ENCODE assay signal across 19 cellular contexts in the genomic region with DNA sequence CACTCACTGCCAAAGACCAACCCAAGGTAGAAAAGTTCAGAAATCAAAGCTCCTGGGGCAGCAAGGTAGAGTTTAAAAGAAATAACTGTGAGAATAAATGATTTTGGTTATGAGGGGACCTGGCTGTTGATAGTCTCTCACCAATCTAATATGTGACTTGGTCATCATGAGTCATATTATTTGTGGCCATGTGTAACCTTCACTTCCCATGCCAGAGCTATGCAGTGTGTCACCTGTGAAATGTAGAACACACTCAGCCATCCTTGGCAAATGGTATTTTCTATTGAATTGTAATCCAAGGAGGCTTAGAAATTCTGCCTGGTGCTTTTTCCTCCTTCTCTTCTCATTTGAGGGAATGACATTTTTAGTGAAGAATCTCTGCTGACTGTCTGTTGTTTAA.
A peak's percentile ranks its signal among the peaks of the same experiment; 100 is the strongest.
DNase-seq lines count a peak whose midpoint lies in the region; ATAC-seq, FAIRE-seq and TF ChIP-seq lines count a peak whose summit lies in the region.
"Had no signal": no experiment of that assay in that cellular context is flagged by ENCODE, and none has a peak within 500 bp of the region (broad histone marks: within the 10 kb centered on the region; RNA-seq: fewer than 3 reads in every experiment).

No MANE protein-coding gene starts in this region.

- peaks cover 11% of the 10 kb centered on the region; the same call in 1 of the 2 replicates for H3K27me3 ChIP-seq in GM23248 (replicated peaks; ENCODE audit: insufficient read depth)
- H3K27me3 ChIP-seq: BLaER1 treated with 17β-estradiol and CSF1 and Interleukin-3, amounts not matched to agents 10 nM and 100 nM had no signal

- ATAC-seq in GM21723 (IDR thresholded peaks at IDR 0.05; ENCODE audit: unreplicated experiment), result no peak
- ATAC-seq: HepG2, K562 had no signal

- no peaks in the 10 kb centered on the region for H3K9me2 ChIP-seq in GM23248 (ENCODE audit: insufficient read depth)

- H2AFZ ChIP-seq in GM23248, result no peak overlapping the region

- no peaks in the 10 kb centered on the region for H3K36me3 ChIP-seq in GM23248 (ENCODE audit: low read depth)
- H3K36me3 ChIP-seq: BLaER1 treated with 17β-estradiol and CSF1 and Interleukin-3, amounts not matched to agents 10 nM and 100 nM had no signal

- H3K4me2 ChIP-seq in GM23248 (ENCODE audit: unreplicated experiment), result no peak overlapping the region
- H3K4me2 ChIP-seq: BLaER1 treated with 17β-estradiol and CSF1 and Interleukin-3, amounts not matched to agents 10 nM and 100 nM had no signal

- TF ChIP-seq CTCF in epithelial cell of proximal tubule (conservative IDR thresholded peaks at IDR 0.05; ENCODE audit: low read depth, low read length), result no peak

- no peaks in the 10 kb centered on the region for H3K9me3 Mint-ChIP-seq in T-helper 2 cell treated with Interferon-gamma antibody and Interleukin-4, amounts not matched to agents 5 μg/mL and 100 μg/mL, for 36 hours
- H3K9me3 Mint-ChIP-seq: H9 had no signal

- DNase-seq in GM23248 (peak; percentile 3), RCC 7860 (ENCODE audit: low spot score) (peak; percentile 60), epithelial cell of proximal tubule (ENCODE audit: low read depth) (peak; percentile 36), renal cortical epithelial cell (ENCODE audit: low read depth) (peak; percentile 71), islet precursor cell (no peak), NCI-H1417 (lab: John Stamatoyannopoulos, UW) (no peak)
- DNase-seq in T-helper 2 cell treated with Interferon-gamma antibody and Interleukin-4, amounts not matched to agents 5 μg/mL and 100 μg/mL, for 36 hours (ENCODE audit: low spot score), result no peak
- DNase-seq: H9, HFFc6, NCI-H1092, NCI-H2029 treated with DMSO at 0.1 percent for 48 hours, NCI-H2171, NCI-H526, Right ventricle myocardium superior, SW 1271 had no signal

- H3K4me3 ChIP-seq in GM23248, result no peak overlapping the region
- H3K4me3 ChIP-seq in epithelial cell of proximal tubule (ENCODE audit: low read depth, low read length), result no peak overlapping the region
- H3K4me3 ChIP-seq: BLaER1 treated with 17β-estradiol and CSF1 and Interleukin-3, amounts not matched to agents 10 nM and 100 nM; K562 had no signal

- no peaks in the 10 kb centered on the region for H4K20me1 ChIP-seq in GM23248 (ENCODE audit: insufficient read depth)
- H4K20me1 ChIP-seq: BLaER1 treated with 17β-estradiol and CSF1 and Interleukin-3, amounts not matched to agents 10 nM and 100 nM had no signal

- no peaks in the 10 kb centered on the region for H3K4me1 Mint-ChIP-seq in T-helper 2 cell treated with Interferon-gamma antibody and Interleukin-4, amounts not matched to agents 5 μg/mL and 100 μg/mL, for 36 hours (ENCODE audit: low read depth)

- no peaks in the 10 kb centered on the region for H3K36me3 Mint-ChIP-seq in T-helper 2 cell treated with Interferon-gamma antibody and Interleukin-4, amounts not matched to agents 5 μg/mL and 100 μg/mL, for 36 hours (ENCODE audit: low read depth)

- no peaks in the 10 kb centered on the region for H3K4me1 ChIP-seq in GM23248 (ENCODE audit: insufficient read depth)
- H3K4me1 ChIP-seq: BLaER1 treated with 17β-estradiol and CSF1 and Interleukin-3, amounts not matched to agents 10 nM and 100 nM had no signal

- FAIRE-seq in RCC 7860 (lab: Jason Lieb, UNC), result peak; percentile 70
- FAIRE-seq: HepG2, K562 had no signal

- no peaks in the 10 kb centered on the region for H3K27me3 Mint-ChIP-seq in T-helper 2 cell treated with Interferon-gamma antibody and Interleukin-4, amounts not matched to agents 5 μg/mL and 100 μg/mL, for 36 hours (ENCODE audit: low read depth)

- H3K79me2 ChIP-seq in GM23248 (ENCODE audit: insufficient read depth), result no peaks in the 10 kb centered on the region

- no peak overlapping the region for H3K27ac Mint-ChIP-seq in T-helper 2 cell treated with Interferon-gamma antibody and Interleukin-4, amounts not matched to agents 5 μg/mL and 100 μg/mL, for 36 hours
- H3K27ac Mint-ChIP-seq: H9, HFFc6 had no signal

- H3K27ac ChIP-seq in GM23248, result no peak overlapping the region
- H3K27ac ChIP-seq: BLaER1 treated with 17β-estradiol and CSF1 and Interleukin-3, amounts not matched to agents 10 nM and 100 nM had no signal

- no peak overlapping the region for H3K9ac ChIP-seq in GM23248
- H3K9ac ChIP-seq: BLaER1 treated with 17β-estradiol and CSF1 and Interleukin-3, amounts not matched to agents 10 nM and 100 nM had no signal

- H3F3A ChIP-seq in GM23248 (ENCODE audit: insufficient read depth), result no peaks in the 10 kb centered on the region

- H3K9me3 ChIP-seq in GM23248 (ENCODE audit: low read depth), result no peaks in the 10 kb centered on the region
- H3K9me3 ChIP-seq: BLaER1 treated with 17β-estradiol and CSF1 and Interleukin-3, amounts not matched to agents 10 nM and 100 nM had no signal

- H3K4me3 Mint-ChIP-seq in T-helper 2 cell treated with Interferon-gamma antibody and Interleukin-4, amounts not matched to agents 5 μg/mL and 100 μg/mL, for 36 hours, result no peak overlapping the region
- H3K4me3 Mint-ChIP-seq: H9, HFFc6 had no signal

- in situ Hi-C loops in GM23248 (cut with MboI), result no loop called here

Comparison
In these comparisons a context has a peak if more than half of its experiments do, and no peak if none do; other contexts are left out.
1. DNase-seq: peak in GM23248 (single experiment), RCC 7860 (single experiment), epithelial cell of proximal tubule (single experiment) and renal cortical epithelial cell (single experiment); none in islet precursor cell (single experiment), NCI-H1417 (0 of 3) and T-helper 2 cell treated with Interferon-gamma antibody and Interleukin-4, amounts not matched to agents 5 μg/mL and 100 μg/mL, for 36 hours (single experiment).